8 cellular contexts compared by ENCODE assay signal in genomic region chr20:36808317-36809257, GRCh38. TPM values are rescaled to one million over a fixed set of nuclear protein-coding genes. Genes with fewer than 3 reads are reported as not detected.
DNase-seq lines count a peak whose midpoint lies in the region; ATAC-seq and TF ChIP-seq lines count a peak whose summit lies in the region.

No MANE protein-coding gene starts in this region.

- peak overlapping the region in 1 of 2 donors; percentile 43 for H3K27ac Mint-ChIP-seq in T-cell

- peaks cover 50% of the 10 kb centered on the region for H3K36me3 ChIP-seq in adipocyte (ENCODE audit: control insufficient read depth, insufficient read depth, low read length, severe bottlenecking)

- no peak overlapping the region for H3K4me3 Mint-ChIP-seq in T-cell

- no peaks in the 10 kb centered on the region for H3K9me3 Mint-ChIP-seq in T-cell

- no peaks in the 10 kb centered on the region for H3K27me3 ChIP-seq in adipocyte (replicated peaks; ENCODE audit: control insufficient read depth, insufficient read depth, low read length)
- H3K27me3 ChIP-seq in right cardiac atrium (ENCODE audit: control insufficient read depth, insufficient read depth), result no peaks in the 10 kb centered on the region

- H3K9me3 ChIP-seq in adipocyte (ENCODE audit: control insufficient read depth, low read length) (no peaks in the 10 kb centered on the region), right cardiac atrium (ENCODE audit: control insufficient read depth, low read length) (no peaks in the 10 kb centered on the region)

- CTCF ChIA-PET in HEK293T (lab: Yijun Ruan, JAX) (interaction anchor here (0.6 to 1.9 kb wide), 28 partner anchors 9 to 231 kb away, joined by 3 to 12 read pairs (median 4); a partner anchor contains a TSS), T-cell (lab: Charles Lee) (interaction anchor here (0.5 to 1.2 kb wide), 13 partner anchors 11 to 1998 kb away, joined by 3 to 11 read pairs (median 3); partner anchors contain the start of gene DSN1 (in 1 of the 2))

- H3K4me1 Mint-ChIP-seq in T-cell, result peaks cover 0 to 4% (median 2%) of the 10 kb centered on the region in 3 donors

- no peaks in the 10 kb centered on the region for H3K27me3 Mint-ChIP-seq in T-cell

- no peak overlapping the region for H3K9ac ChIP-seq in adipocyte (ENCODE audit: low read length)

- no peak overlapping the region for H3K27ac ChIP-seq in right cardiac atrium (ENCODE audit: low read length)

- intact Hi-C loops in right cardiac atrium (cut with DNase I), result no loop called here

- peak; percentile 84 for DNase-seq in AG20443 (ENCODE audit: low spot score)
- peak; percentile 82 for DNase-seq in HEK293T (ENCODE audit: extremely low spot score)
- DNase-seq in T-cell, result peak; percentile 11 to 74 (median 56)
- peak; percentile 78 for DNase-seq in adipocyte (ENCODE audit: low read depth)
- peak; percentile 71 to 88 (median 87) for DNase-seq in right cardiac atrium
- peak; percentile 37 to 62 for DNase-seq in stimulated activated CD4-positive, alpha-beta T cell treated with anti-CD3 and anti-CD28 coated beads, Interleukin-15, amount 100 ng/mL, for 1 hour (ENCODE audit: low read depth in 1 of 2, low spot score in 1 of 2)
- no peak for DNase-seq in NCI-H1105 treated with DMSO at 0.1 percent for 48 hours (lab: John Stamatoyannopoulos, UW)

- no peaks in the 10 kb centered on the region for H3K36me3 Mint-ChIP-seq in T-cell

- ATAC-seq in T-cell (replicated peaks in 1 of 4) (peak in 3 of 4 experiments; percentile 30 to 50 (median 50)), right cardiac atrium (peak; percentile 41 to 48), GM21723 (IDR thresholded peaks at IDR 0.05; ENCODE audit: unreplicated experiment) (no peak)

- peaks cover 12% of the 10 kb centered on the region for H3K4me1 ChIP-seq in adipocyte (ENCODE audit: control insufficient read depth, insufficient read depth, low read length)
- no peaks in the 10 kb centered on the region for H3K4me1 ChIP-seq in right cardiac atrium (ENCODE audit: control insufficient read depth, insufficient read depth, low read length)

- H3K4me3 ChIP-seq in adipocyte (ENCODE audit: low read length) (no peak overlapping the region), right cardiac atrium (ENCODE audit: low read length) (no peak overlapping the region)

- POLR2A ChIA-PET in HEK293T (lab: Yijun Ruan, JAX), result interaction anchor here (0.8 to 1.2 kb wide), 3 partner anchors 12 to 35 kb away, joined by 3 to 4 read pairs (median 3); partner anchors contain the start of gene DSN1
- POLR2A ChIA-PET in T-cell (lab: Charles Lee), result interaction anchor here in 1 of 2 donors (0.6 kb wide), 1 partner anchor 337 kb away, joined by 5 read pairs; no protein-coding TSS in a partner anchor

- 78% methylated on average over 19 of the region's 19 CpGs for WGBS in right cardiac atrium

TF ChIP-seq in HEK293T, 16 proteins besides CTCF, POLR2A, EP300 and RAD21:
- TF ChIP-seq HDGF (IDR thresholded peaks at IDR 0.05; ENCODE audit: borderline replicate concordance) (no peak), FOXA1 (IDR thresholded peaks at IDR 0.05) (no peak), SUZ12 (IDR thresholded peaks at IDR 0.05) (no peak), TARDBP (IDR thresholded peaks at IDR 0.05) (no peak), ARNT (IDR thresholded peaks at IDR 0.05) (no peak), LEF1 (IDR thresholded peaks at IDR 0.05; ENCODE audit: borderline replicate concordance) (no peak), BHLHE40 (IDR thresholded peaks at IDR 0.05; ENCODE audit: borderline replicate concordance) (no peak), NFRKB (IDR thresholded peaks at IDR 0.05) (no peak), SP1 (IDR thresholded peaks at IDR 0.05) (no peak), ZNF384 (IDR thresholded peaks at IDR 0.05) (no peak), PKNOX1 (IDR thresholded peaks at IDR 0.05) (no peak), FOXM1 (IDR thresholded peaks at IDR 0.05; ENCODE audit: borderline replicate concordance) (no peak), CTBP1 (IDR thresholded peaks at IDR 0.05; ENCODE audit: borderline replicate concordance) (no peak), L3MBTL2 (conservative IDR thresholded peaks at IDR 0.05) (no peak), ELF4 (IDR thresholded peaks at IDR 0.05) (no peak), FOXK2 (IDR thresholded peaks at IDR 0.05) (no peak)

RNA-seq across cellular contexts. Expression of gene DSN1, which starts 35.0 kb away (rescaled TPM):
- total RNA-seq in T-cell (10 to 100 TPM; 10.1 to 13.6 (median 11.1) TPM), right cardiac atrium (1 to 10 TPM; 4.9 to 7.5 (median 5.7) TPM)
- 5.0 TPM for polyA plus RNA-seq in right cardiac atrium
